In genomic region chr2:17845806-17846205, GRCh38 we compare ENCODE assay signal across 36 cellular contexts. TPM values are rescaled to one million over a fixed set of nuclear protein-coding genes. Genes with fewer than 3 reads are reported as not detected.
"Had no signal": no experiment of that assay in that cellular context is flagged by ENCODE, and none has a peak within 500 bp of the region (broad histone marks: within the 10 kb centered on the region; RNA-seq: fewer than 3 reads in every experiment).

No MANE protein-coding gene starts in this region.

- H3K4me3 ChIP-seq: MG63 had no signal

- H3K27me3 ChIP-seq: MG63 had no signal

- DNase-seq: Karpas-422, Kasumi-1, MG63, MM.1S, MV-4-11, NCI-H1048, NCI-H1092, NCI-H1092 treated with DMSO at 0.1 percent for 48 hours, NCI-H1105, NCI-H1105 treated with DMSO at 0.1 percent for 48 hours, NCI-H1417, NCI-H1417 treated with DMSO at 0.1 percent for 48 hours, NCI-H1436, NCI-H1436 treated with DMSO at 0.1 percent for 48 hours, NCI-H146, NCI-H1694, NCI-H187, NCI-H187 treated with DMSO at 0.1 percent for 48 hours, NCI-H1930, NCI-H2029, NCI-H2029 treated with DMSO at 0.1 percent for 48 hours, NCI-H2081, NCI-H2081 treated with DMSO at 0.1 percent for 48 hours, NCI-H2107, NCI-H2171, NCI-H2227 treated with DMSO at 0.1 percent for 48 hours, NCI-H226, NCI-H345, NCI-H446, NCI-H446 treated with DMSO at 0.1 percent for 48 hours, NCI-H510A, NCI-H510A treated with DMSO at 0.1 percent for 48 hours, NCI-H524 had no signal

- H3K36me3 ChIP-seq: MG63 had no signal

- H3K9me3 ChIP-seq: MG63 had no signal

RNA-seq across cellular contexts. Expression of gene MSGN1, which starts 29.5 kb away (rescaled TPM):
- total RNA-seq: M059J, MCF 10A, NCI-H460 had no signal
